11 cellular contexts compared by ENCODE assay signal in the genomic region with DNA sequence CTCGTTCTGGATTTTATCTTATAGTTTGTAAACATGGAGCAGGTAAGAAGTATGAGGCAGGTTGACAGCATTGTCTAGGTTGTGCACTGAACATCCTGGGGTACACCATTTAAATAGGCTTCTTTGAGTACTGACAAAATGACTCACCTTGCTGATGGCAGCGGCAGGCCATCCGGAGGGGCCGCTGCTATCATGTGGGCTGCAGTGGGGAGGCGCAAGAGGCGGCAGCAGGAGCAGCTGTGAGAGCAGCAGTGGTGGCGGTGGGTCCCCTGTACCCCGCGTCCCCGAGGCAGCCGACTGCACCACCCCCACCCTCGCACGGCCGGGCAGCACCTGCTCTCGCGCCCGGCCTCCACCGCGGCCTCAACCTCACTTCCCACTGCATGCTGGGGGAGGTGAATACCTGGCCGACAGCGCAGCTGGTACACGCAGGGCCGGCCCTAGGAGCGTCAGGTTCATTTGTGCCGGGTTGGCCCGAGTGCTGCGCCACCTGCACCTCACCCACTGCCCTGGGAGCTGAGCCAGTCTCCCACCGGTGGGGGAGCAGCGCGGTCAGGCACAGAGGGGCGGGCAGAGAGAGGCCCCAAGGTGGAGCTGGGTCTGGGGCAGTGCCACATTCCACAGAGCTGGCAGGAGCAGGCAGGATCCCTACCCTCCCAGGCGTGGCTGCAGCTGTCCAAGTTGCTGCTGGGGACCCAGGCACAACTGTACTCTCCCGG.
DNase-seq lines count a peak whose midpoint lies in the region; ATAC-seq and TF ChIP-seq lines count a peak whose summit lies in the region.
"Had no signal": no experiment of that assay in that cellular context is flagged by ENCODE, and none has a peak within 500 bp of the region (broad histone marks: within the 10 kb centered on the region; RNA-seq: fewer than 3 reads in every experiment).

No MANE protein-coding gene starts in this region.

- WGBS in psoas muscle, 3 donors, result 51 to 77% (median 62%) methylated on average over 25 to 33 of the region's 33 CpGs

- H3K4me1 ChIP-seq in psoas muscle, result no peaks in the 10 kb centered on the region

- DNase-seq in NCI-H2029 treated with DMSO at 0.1 percent for 48 hours (lab: John Stamatoyannopoulos, UW) (peak; percentile 13), NCI-H2196 treated with DMSO at 0.1 percent for 48 hours (lab: John Stamatoyannopoulos, UW; ENCODE audit: unreplicated experiment) (peak; percentile 58), psoas muscle (no peak), T-helper 1 cell (no peak)
- DNase-seq: activated B cell treated with CpG ODN at 0.5 μM for 24 hours, activated T-cell treated with anti-CD3 and anti-CD28 coated beads for 4 hours, NCI-H1930 had no signal

- H3K9me3 ChIP-seq in psoas muscle, result no peaks in the 10 kb centered on the region

- H3K4me3 ChIP-seq in psoas muscle, result no peak overlapping the region

- ATAC-seq in esophagus mucosa (peak; percentile 59), psoas muscle (peak in 3 of 4 donors; percentile 15 to 28 (median 25)), GM19351 (IDR thresholded peaks at IDR 0.05; ENCODE audit: unreplicated experiment) (no peak), GM21423 (IDR thresholded peaks at IDR 0.05; ENCODE audit: unreplicated experiment) (no peak)

- no peaks in the 10 kb centered on the region for H3K27me3 ChIP-seq in psoas muscle (ENCODE audit: insufficient read depth in 3 of 3, low read length in 2 of 3)

- H3K27ac ChIP-seq in psoas muscle, result no peak overlapping the region
- H3K27ac ChIP-seq: KMS-11 had no signal

- intact Hi-C loops in psoas muscle (cut with DNase I), result loop anchor here in 1 of 2 donors (2.0 kb wide), 1 partner anchor 37 kb away; no protein-coding TSS in a partner anchor

- H3K36me3 ChIP-seq in psoas muscle (ENCODE audit: insufficient read depth in 1 of 2, low read depth in 1 of 2), result no peaks in the 10 kb centered on the region

- no peak for TF ChIP-seq CTCF in psoas muscle (IDR thresholded peaks at IDR 0.05)

Comparison
In these comparisons a context has a peak if more than half of its experiments do, and no peak if none do; other contexts are left out.
1. DNase-seq: peak in NCI-H2029 treated with DMSO at 0.1 percent for 48 hours (single experiment) and NCI-H2196 treated with DMSO at 0.1 percent for 48 hours (single experiment); none in psoas muscle (0 of 2) and T-helper 1 cell (0 of 5).
2. ATAC-seq: peak in esophagus mucosa (single experiment) and psoas muscle (3 of 4); none in GM19351 (single experiment) and GM21423 (single experiment).